Comparison of ENCODE assay signal across 24 cellular contexts in the genomic region with DNA sequence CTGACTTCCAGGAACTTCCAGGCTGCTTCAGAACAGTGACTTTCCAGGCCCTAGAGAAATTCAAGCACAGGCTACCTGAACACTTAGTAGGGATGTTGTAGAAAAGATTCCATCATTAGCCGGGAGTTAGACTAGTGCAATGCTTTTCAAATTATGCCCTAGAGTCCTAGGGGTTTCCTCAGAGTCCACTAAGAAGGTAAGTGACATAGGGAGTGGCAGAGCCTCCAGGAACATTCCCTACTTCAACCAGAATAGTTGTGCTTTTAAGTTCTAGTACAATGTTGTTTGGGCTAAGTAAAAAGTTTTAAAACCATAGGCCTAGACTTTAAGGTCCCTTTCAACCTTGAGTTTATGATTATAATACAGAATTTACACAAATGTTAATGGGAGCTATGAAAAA. TPM values are rescaled to one million over a fixed set of nuclear protein-coding genes. Genes with fewer than 3 reads are reported as not detected.
DNase-seq lines count a peak whose midpoint lies in the region; FAIRE-seq and TF ChIP-seq lines count a peak whose summit lies in the region.
"Had no signal": no experiment of that assay in that cellular context is flagged by ENCODE, and none has a peak within 500 bp of the region (broad histone marks: within the 10 kb centered on the region; RNA-seq: fewer than 3 reads in every experiment).

No MANE protein-coding gene starts in this region.

- no peak overlapping the region for H3K23ac ChIP-seq in H1 (ENCODE audit: insufficient read length)

- H2BK15ac ChIP-seq in H1 (ENCODE audit: low read length), result no peak overlapping the region

- no peak overlapping the region for H3K14ac ChIP-seq in H1 (ENCODE audit: insufficient read length)

- no peak overlapping the region for H4K5ac ChIP-seq in H1 (ENCODE audit: insufficient read length, low read depth, low read length)

- no peak for TF ChIP-seq EP300 in H1 (IDR thresholded peaks at IDR 0.05; ENCODE audit: borderline replicate concordance in 1 of 2, low read depth in 2 of 2, low read length in 2 of 2)

- no peaks in the 10 kb centered on the region for H3K4me1 ChIP-seq in mammary epithelial cell (ENCODE audit: insufficient read depth, low read length)
- no peaks in the 10 kb centered on the region for H3K4me1 ChIP-seq in H1 (replicated peaks in 1 of 4; ENCODE audit: control insufficient read depth in 3 of 4, insufficient read depth in 4 of 4, low read length in 3 of 4)
- H3K4me1 ChIP-seq: BLaER1, Caco-2 had no signal

- H3K79me1 ChIP-seq in H1 (ENCODE audit: low read depth, low read length), result no peaks in the 10 kb centered on the region

- POLR2A ChIA-PET in MCF 10A (lab: Yijun Ruan, JAX) (interaction anchor here (0.6 to 1.8 kb wide), 4 partner anchors 9 to 19 kb away, joined by 3 to 9 read pairs (median 3); partner anchors contain the start of gene GOLPH3L), H1 (lab: Charles Lee; ENCODE audit: partially characterized antibody) (no interaction called here)

- H3K9me3 ChIP-seq in mammary epithelial cell (replicated peaks; ENCODE audit: insufficient read depth, low read length) (no peaks in the 10 kb centered on the region), H1 (ENCODE audit: insufficient read depth in 2 of 2, low read depth in 1 of 2, low read length in 1 of 2) (no peaks in the 10 kb centered on the region)
- H3K9me3 ChIP-seq: BLaER1, Caco-2 had no signal

- H3K36me3 Mint-ChIP-seq in MCF 10A (ENCODE audit: insufficient read depth, unreplicated experiment), result no peaks in the 10 kb centered on the region
- H3K36me3 Mint-ChIP-seq in nephron progenitor cell (ENCODE audit: low read depth), result no peaks in the 10 kb centered on the region
- H3K36me3 Mint-ChIP-seq: CD4-positive, CD25-positive, alpha-beta regulatory T cell; CD8-positive, alpha-beta T cell had no signal

- H3K4ac ChIP-seq in H1 (replicated peaks; ENCODE audit: insufficient read length, low read depth, low read length), result no peak overlapping the region

- BruUV-seq in mammary epithelial cell (replicated peaks; lab: Mats Ljungman, UMichigan) (no TSS peak), MCF 10A (replicated peaks; lab: Mats Ljungman, UMichigan) (no TSS peak)

- no peak overlapping the region for H2AK5ac ChIP-seq in H1 (ENCODE audit: low read depth, low read length)

- H2BK12ac ChIP-seq in H1 (ENCODE audit: low read depth, low read length), result no peak overlapping the region

- H2BK20ac ChIP-seq in H1 (ENCODE audit: low read length), result no peak overlapping the region

- H3K4me1 Mint-ChIP-seq in MCF 10A (ENCODE audit: insufficient read depth, unreplicated experiment), result no peaks in the 10 kb centered on the region
- peaks cover 6% of the 10 kb centered on the region for H3K4me1 Mint-ChIP-seq in nephron progenitor cell
- H3K4me1 Mint-ChIP-seq: B cell had no signal

- H3K4me3 ChIP-seq in mammary epithelial cell (replicated peaks in 1 of 3; ENCODE audit: insufficient read depth in 1 of 3, low read depth in 2 of 3, low read length in 3 of 3) (no peak overlapping the region), H1 (ENCODE audit: extremely low read depth in 1 of 4, insufficient read depth in 2 of 4, low read depth in 3 of 4, low read length in 4 of 4) (no peak overlapping the region)
- H3K4me3 ChIP-seq: BLaER1 had no signal

- no peak for FAIRE-seq in H1 (lab: Jason Lieb, UNC)
- FAIRE-seq: A204.1, G401.6, GM12892 had no signal

- no peak overlapping the region for H2BK120ac ChIP-seq in H1 (replicated peaks; ENCODE audit: low read depth, low read length)

- H3K27ac Mint-ChIP-seq in MCF 10A (ENCODE audit: low read depth, unreplicated experiment), result no peak overlapping the region
- peak overlapping the region; percentile 8 for H3K27ac Mint-ChIP-seq in nephron progenitor cell
- H3K27ac Mint-ChIP-seq: B cell; CD4-positive, CD25-positive, alpha-beta regulatory T cell; CD8-positive, alpha-beta T cell; H9; HFFc6 had no signal

- H3K4me2 ChIP-seq in mammary epithelial cell (ENCODE audit: insufficient read depth, low read depth, low read length) (no peak overlapping the region), H1 (ENCODE audit: insufficient read depth in 1 of 2, low read depth in 2 of 2, low read length in 2 of 2) (no peak overlapping the region)
- H3K4me2 ChIP-seq: BLaER1 had no signal

- no peak for TF ChIP-seq POLR2A in H1 (IDR thresholded peaks at IDR 0.05; ENCODE audit: control extremely low read depth in 1 of 2, low read depth in 2 of 2, low read length in 2 of 2)

- H3K79me2 ChIP-seq in mammary epithelial cell (ENCODE audit: insufficient read depth, low read length) (no peaks in the 10 kb centered on the region), H1 (ENCODE audit: control insufficient read depth in 1 of 2, insufficient read depth in 2 of 2, low read length in 2 of 2) (no peaks in the 10 kb centered on the region)

- no peak for TF ChIP-seq RAD21 in H1 (IDR thresholded peaks at IDR 0.05 in 1 of 2, conservative IDR thresholded peaks at IDR 0.05 in 1 of 2; ENCODE audit: low read depth in 2 of 2, low read length in 2 of 2)

- H4K20me1 ChIP-seq in mammary epithelial cell (ENCODE audit: insufficient read depth, low read length), result no peaks in the 10 kb centered on the region
- H4K20me1 ChIP-seq in H1 (replicated peaks in 1 of 2; ENCODE audit: control insufficient read depth in 1 of 2, insufficient read depth in 2 of 2, low read length in 2 of 2), result no peaks in the 10 kb centered on the region
- H4K20me1 ChIP-seq: BLaER1 had no signal

- no peak overlapping the region for H3K27ac ChIP-seq in mammary epithelial cell (ENCODE audit: insufficient read depth, low read depth, low read length)
- H3K27ac ChIP-seq in H1 (ENCODE audit: low read depth, low read length), result no peak overlapping the region
- no peak overlapping the region for H3K27ac ChIP-seq in caudate nucleus (ENCODE audit: low read depth, low read length)
- H3K27ac ChIP-seq: 22Rv1, BLaER1, C4-2B had no signal

- H3K36me3 ChIP-seq in mammary epithelial cell (ENCODE audit: insufficient read depth, low read length), result no peaks in the 10 kb centered on the region
- no peaks in the 10 kb centered on the region for H3K36me3 ChIP-seq in H1 (ENCODE audit: control insufficient read depth in 2 of 4, insufficient read depth in 4 of 4, low read length in 3 of 4)
- H3K36me3 ChIP-seq: BLaER1 had no signal

- H3K27me3 ChIP-seq in mammary epithelial cell (ENCODE audit: insufficient read depth, low read length), result no peaks in the 10 kb centered on the region
- H3K27me3 ChIP-seq in H1 (replicated peaks in 1 of 4; ENCODE audit: control insufficient read depth in 3 of 4, extremely low read depth in 1 of 4, insufficient read depth in 3 of 4, low read length in 3 of 4), result no peaks in the 10 kb centered on the region
- H3K27me3 ChIP-seq: BLaER1 had no signal

- H3K9me3 Mint-ChIP-seq in MCF 10A (ENCODE audit: unreplicated experiment), result no peaks in the 10 kb centered on the region
- H3K9me3 Mint-ChIP-seq in nephron progenitor cell, result no peaks in the 10 kb centered on the region
- H3K9me3 Mint-ChIP-seq: CD4-positive, CD25-positive, alpha-beta regulatory T cell; CD8-positive, alpha-beta T cell; H9; HFFc6 had no signal

- DNase-seq in mammary epithelial cell, result no peak
- no peak for DNase-seq in MCF 10A (ENCODE audit: unreplicated experiment)
- no peak for DNase-seq in H1 (ENCODE audit: low read depth in 1 of 2, low spot score in 2 of 2)
- DNase-seq in nephron progenitor cell, result no peak
- no peak for DNase-seq in activated T-cell treated with anti-CD3 and anti-CD28 coated beads, Interleukin-2, amount 50 U/mL, for 1 hour
- DNase-seq in NOMO-1 (lab: John Stamatoyannopoulos, UW; ENCODE audit: unreplicated experiment in 2 of 2), result no peak
- DNase-seq in NOMO-1 treated with dmso at 0.1 percent for 144 hours (lab: John Stamatoyannopoulos, UW; ENCODE audit: unreplicated experiment), result no peak
- DNase-seq in caudate nucleus (lab: John Stamatoyannopoulos, UW), result no peak
- DNase-seq: Caco-2; CD4-positive, CD25-positive, alpha-beta regulatory T cell; CD8-positive, alpha-beta T cell; DMS153; DND-41; H9; HFFc6 had no signal

- peak overlapping the region; percentile 16 for H2AFZ ChIP-seq in mammary epithelial cell (ENCODE audit: low read depth, low read length)
- H2AFZ ChIP-seq in H1 (ENCODE audit: low read length), result peak overlapping the region; percentile 89

- dilution Hi-C loops in mammary epithelial cell (cut with HindIII; ENCODE audit: low sequenced_read_pairs), result no loop called here

- H4K91ac ChIP-seq in H1 (replicated peaks; ENCODE audit: insufficient read length, low read length), result no peak overlapping the region

- no peak for TF ChIP-seq CTCF in mammary epithelial cell (conservative IDR thresholded peaks at IDR 0.05 in 1 of 2, IDR thresholded peaks at IDR 0.05 in 1 of 2; ENCODE audit: extremely low read depth in 1 of 2, insufficient read depth in 1 of 2, low read depth in 1 of 2, low read length in 2 of 2)
- no peak for TF ChIP-seq CTCF in MCF 10A (IDR thresholded peaks at IDR 0.05; ENCODE audit: unreplicated experiment)
- no peak for TF ChIP-seq CTCF in H1 (IDR thresholded peaks at IDR 0.05; ENCODE audit: control extremely low read depth in 1 of 3, insufficient read depth in 1 of 3, low read depth in 1 of 3, low read length in 3 of 3)
- TF ChIP-seq CTCF in nephron progenitor cell (IDR thresholded peaks at IDR 0.05), result no peak

- CTCF ChIA-PET in mammary epithelial cell (lab: Charles Lee; ENCODE audit: low non-redundant PET) (no interaction called here), MCF 10A (lab: Yijun Ruan, JAX) (no interaction called here), H1 (lab: Charles Lee; ENCODE audit: partially characterized antibody) (no interaction called here)

- no peaks in the 10 kb centered on the region for H3K23me2 ChIP-seq in H1 (ENCODE audit: low read depth, low read length)

- no peak overlapping the region for H3K9ac ChIP-seq in mammary epithelial cell (ENCODE audit: insufficient read depth, low read length)
- no peak overlapping the region for H3K9ac ChIP-seq in H1 (replicated peaks in 1 of 4; ENCODE audit: extremely low read depth in 1 of 4, low read depth in 3 of 4, low read length in 3 of 4)
- H3K9ac ChIP-seq: BLaER1 had no signal

- H2BK5ac ChIP-seq in H1 (ENCODE audit: low read depth, low read length), result no peak overlapping the region

- H3K27me3 Mint-ChIP-seq in MCF 10A (ENCODE audit: insufficient read depth, unreplicated experiment), result no peaks in the 10 kb centered on the region
- no peaks in the 10 kb centered on the region for H3K27me3 Mint-ChIP-seq in nephron progenitor cell (ENCODE audit: low read depth, poor library complexity)
- H3K27me3 Mint-ChIP-seq: B cell; CD4-positive, CD25-positive, alpha-beta regulatory T cell had no signal

- H3K4me3 Mint-ChIP-seq in MCF 10A (ENCODE audit: unreplicated experiment) (no peak overlapping the region), nephron progenitor cell (no peak overlapping the region)
- H3K4me3 Mint-ChIP-seq: B cell; CD4-positive, CD25-positive, alpha-beta regulatory T cell; CD8-positive, alpha-beta T cell; H9; HFFc6 had no signal

- no peak overlapping the region for H4K8ac ChIP-seq in H1 (ENCODE audit: extremely low read depth, insufficient read depth, low read length)

- intact Hi-C loops in mammary epithelial cell (cut with micrococcal nuclease) (no loop called here), MCF 10A (cut with micrococcal nuclease) (no loop called here)

- WGBS in mammary epithelial cell (ENCODE audit: low coverage, missing lambda C conversion rate), result 33% methylated on average over 1 of the region's 1 CpG
- 73% methylated on average over 1 of the region's 1 CpG; no CpG with 5 or more reads in 1 of the 2 experiments for WGBS in H1 (ENCODE audit: extremely low coverage in 1 of 2, insufficient coverage in 1 of 2, insufficient read length in 1 of 2, insufficient replicate concordance in 2 of 2, low coverage in 1 of 2, low lambda C conversion rate in 2 of 2, missing lambda C conversion rate in 1 of 2), 2 experiments

- in situ Hi-C loops in mammary epithelial cell (cut with MboI; ENCODE audit: low sequenced_read_pairs in 2 of 2), result no loop called here

- no peak overlapping the region for H3K56ac ChIP-seq in H1 (replicated peaks; ENCODE audit: insufficient read length, low read depth, low read length)

- H3K18ac ChIP-seq in H1 (ENCODE audit: extremely low read depth, low read length), result no peak overlapping the region

RNA-seq across cellular contexts. Expression of gene GOLPH3L, which starts 9.1 kb away (rescaled TPM):
- total RNA-seq in mammary epithelial cell, result 10 to 100 TPM; 11.7 to 22.4 TPM
- 12.5 TPM for polyA plus RNA-seq in mammary epithelial cell
- polyA minus RNA-seq in mammary epithelial cell, result 6.2 TPM
- 68.5 and 76.9 TPM in 2 replicates for total RNA-seq in MCF 10A (2022)
- 39.8 and 40.8 TPM in 2 replicates for total RNA-seq in H1 (2021; fragmentation: NEBNext Ultra II Directional; extraction: Animal tissue kit (Norgen Biotek cat#: 25700))
- polyA plus RNA-seq in H1 (2011; rRNA removed), result 8.0 and 13.3 TPM in 2 replicates
- 14.1 TPM for polyA plus RNA-seq in H1 (2011; cell fraction: cytosol; rRNA removed)
- 4.1 TPM for polyA plus RNA-seq in H1 (2011; cell fraction: nucleus; rRNA removed)
- 23.8 to 34.1 TPM (median 29.4 TPM) in 4 replicates for polyA plus RNA-seq in H1 (2012, experiment 1 of 2)
- 4.5 TPM for polyA plus RNA-seq in H1 (2012, experiment 2 of 2)
- polyA plus RNA-seq in H1 (2013, experiment 1 of 2), result 23.6 TPM
- 25.1 TPM for polyA plus RNA-seq in H1 (2013, experiment 2 of 2)
- polyA minus RNA-seq in H1 (2011; rRNA and poly(A)+ RNA removed), result 23.6 and 33.8 TPM in 2 replicates
- polyA minus RNA-seq in H1 (2011; cell fraction: cytosol; rRNA and poly(A)+ RNA removed), result 25.9 TPM
- polyA minus RNA-seq in H1 (2011; cell fraction: nucleus; rRNA and poly(A)+ RNA removed), result 14.8 TPM

RNA-seq across cellular contexts. Expression of gene HORMAD1, which starts 14.6 kb away (rescaled TPM):
- total RNA-seq in mammary epithelial cell (not detected), MCF 10A (2022) (not detected in 2 replicates)
- polyA plus RNA-seq in mammary epithelial cell (not detected), H1 (2011; rRNA removed) (not detected in 2 replicates)
- not detected for polyA minus RNA-seq in mammary epithelial cell
- total RNA-seq in H1 (2021; fragmentation: NEBNext Ultra II Directional; extraction: Animal tissue kit (Norgen Biotek cat#: 25700)), result not detected in 2 replicates
- polyA plus RNA-seq in H1 (2011; cell fraction: cytosol; rRNA removed), result not detected
- polyA plus RNA-seq in H1 (2011; cell fraction: nucleus; rRNA removed), result not detected
- polyA plus RNA-seq in H1 (2012, experiment 1 of 2), result not detected in 4 replicates
- polyA plus RNA-seq in H1 (2012, experiment 2 of 2), result not detected
- not detected for polyA plus RNA-seq in H1 (2013, experiment 1 of 2)
- polyA plus RNA-seq in H1 (2013, experiment 2 of 2), result not detected
- not detected in 2 replicates for polyA minus RNA-seq in H1 (2011; rRNA and poly(A)+ RNA removed)
- polyA minus RNA-seq in H1 (2011; cell fraction: cytosol; rRNA and poly(A)+ RNA removed), result not detected
- not detected for polyA minus RNA-seq in H1 (2011; cell fraction: nucleus; rRNA and poly(A)+ RNA removed)
- total RNA-seq: Caco-2; CD4-positive, CD25-positive, alpha-beta regulatory T cell; CD8-positive, alpha-beta T cell; H4; H9; HFFc6 had no signal
- polyA plus RNA-seq: AG04450; CD4-positive, CD25-positive, alpha-beta regulatory T cell had no signal

RNA-seq across cellular contexts. Expression of gene CTSS, which starts 59.5 kb away (rescaled TPM):
- total RNA-seq in mammary epithelial cell (1 to 10 TPM in 1 of 2 donors, under 1 TPM in 1; 0.17 to 2.8 TPM), MCF 10A (2022) (0.75 and 0.86 TPM in 2 replicates)
- polyA plus RNA-seq in mammary epithelial cell (2.5 TPM), H1 (2011; rRNA removed) (not detected in 2 replicates)
- not detected for polyA minus RNA-seq in mammary epithelial cell
- not detected in 2 replicates for total RNA-seq in H1 (2021; fragmentation: NEBNext Ultra II Directional; extraction: Animal tissue kit (Norgen Biotek cat#: 25700))
- polyA plus RNA-seq in H1 (2011; cell fraction: cytosol; rRNA removed), result 0.08 TPM
- polyA plus RNA-seq in H1 (2011; cell fraction: nucleus; rRNA removed), result not detected
- polyA plus RNA-seq in H1 (2012, experiment 1 of 2), result not detected in 4 replicates
- polyA plus RNA-seq in H1 (2012, experiment 2 of 2), result not detected
- polyA plus RNA-seq in H1 (2013, experiment 1 of 2), result 0.04 TPM
- polyA plus RNA-seq in H1 (2013, experiment 2 of 2), result 0.07 TPM
- 0.28 TPM in 1 of 2 replicates, not detected in the other for polyA minus RNA-seq in H1 (2011; rRNA and poly(A)+ RNA removed)
- not detected for polyA minus RNA-seq in H1 (2011; cell fraction: cytosol; rRNA and poly(A)+ RNA removed)
- polyA minus RNA-seq in H1 (2011; cell fraction: nucleus; rRNA and poly(A)+ RNA removed), result not detected
- total RNA-seq: H9 had no signal
